Comparison of ENCODE assay signal across 9 cellular contexts in the genomic region with DNA sequence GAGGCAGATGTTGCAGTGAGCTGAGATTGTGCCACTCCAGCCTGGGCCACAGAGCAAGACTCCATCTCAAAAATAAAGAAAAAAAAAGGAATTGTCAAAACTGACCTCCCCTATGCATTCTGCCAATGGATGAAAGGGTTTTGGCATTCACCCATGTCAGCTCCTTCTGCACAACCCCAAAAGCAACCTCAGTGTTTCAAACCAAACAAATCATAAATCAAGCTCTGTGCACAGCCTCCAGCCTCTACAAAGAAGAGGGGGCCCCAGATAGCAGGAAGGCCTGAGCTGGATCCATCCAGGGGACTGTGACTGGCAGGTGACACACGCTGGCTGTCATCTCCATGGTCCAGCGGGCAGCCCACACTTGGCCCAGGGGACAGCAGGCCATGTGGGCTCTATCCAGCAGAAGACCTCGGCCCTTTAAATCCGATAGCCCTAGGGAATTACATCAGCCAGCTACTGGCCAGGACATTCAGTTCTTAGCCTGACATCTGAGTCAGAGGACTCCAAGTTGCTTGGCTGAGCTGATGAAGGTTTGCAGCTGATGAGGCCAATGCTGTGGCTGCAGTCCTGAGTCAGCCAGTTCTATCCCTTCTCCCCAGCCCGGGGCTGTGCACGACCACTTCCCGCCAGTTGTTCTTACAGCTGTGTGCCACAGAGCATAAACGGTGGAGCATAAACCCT. TPM values are rescaled to one million over a fixed set of nuclear protein-coding genes. Genes with fewer than 3 reads are reported as not detected.
DNase-seq lines count a peak whose midpoint lies in the region; ATAC-seq and TF ChIP-seq lines count a peak whose summit lies in the region.
"Had no signal": no experiment of that assay in that cellular context is flagged by ENCODE, and none has a peak within 500 bp of the region (broad histone marks: within the 10 kb centered on the region; RNA-seq: fewer than 3 reads in every experiment).

No MANE protein-coding gene starts in this region.

- no peak overlapping the region for H4K91ac ChIP-seq in trophoblast cell (ENCODE audit: low read depth, low read length)

- H3K27ac ChIP-seq in RWPE2 (ENCODE audit: poor library complexity, severe bottlenecking) (peak overlapping the region; percentile 77), trophoblast cell (ENCODE audit: low read depth, low read length) (no peak overlapping the region)

- no peak overlapping the region for H3K4me3 Mint-ChIP-seq in immature natural killer cell
- H3K4me3 Mint-ChIP-seq: central memory CD8-positive, alpha-beta T cell had no signal

- no peak overlapping the region for H3K9ac ChIP-seq in trophoblast cell (ENCODE audit: low read length)

- H3K79me2 ChIP-seq in trophoblast cell (ENCODE audit: control insufficient read depth, insufficient read depth, low read length, poor library complexity) = no peaks in the 10 kb centered on the region

- no peaks in the 10 kb centered on the region for H3K9me3 Mint-ChIP-seq in immature natural killer cell
- H3K9me3 Mint-ChIP-seq: central memory CD8-positive, alpha-beta T cell had no signal

- peaks cover 33% of the 10 kb centered on the region for H3K4me1 ChIP-seq in RWPE2 (ENCODE audit: insufficient read depth, poor library complexity, severe bottlenecking)
- peaks cover 0 to 2% of the 10 kb centered on the region in 2 experiments for H3K4me1 ChIP-seq in trophoblast cell (ENCODE audit: control insufficient read depth in 1 of 2, insufficient read depth in 2 of 2, low read length in 2 of 2)

- H3K4ac ChIP-seq in trophoblast cell (ENCODE audit: low read depth, low read length) = no peak overlapping the region

- TF ChIP-seq CTCF in AG10803 (conservative IDR thresholded peaks at IDR 0.05; ENCODE audit: low read length) (no peak), RWPE2 (IDR thresholded peaks at IDR 0.05; ENCODE audit: poor library complexity, severe bottlenecking) (no peak), fibroblast of villous mesenchyme (IDR thresholded peaks at IDR 0.05; ENCODE audit: insufficient read depth, low read depth, low read length) (no peak)

- no peaks in the 10 kb centered on the region for H3K36me3 Mint-ChIP-seq in immature natural killer cell

- H3K9me3 ChIP-seq in RWPE2 (ENCODE audit: severe bottlenecking) (no peaks in the 10 kb centered on the region), trophoblast cell (ENCODE audit: insufficient read depth, low read depth, low read length) (peaks cover 2% of the 10 kb centered on the region)

- no peak overlapping the region for H3K23ac ChIP-seq in trophoblast cell (ENCODE audit: low read length)

- H3K27me3 ChIP-seq in RWPE2 (ENCODE audit: insufficient read depth, poor library complexity, severe bottlenecking) (no peaks in the 10 kb centered on the region), trophoblast cell (ENCODE audit: insufficient read depth, low read length) (no peaks in the 10 kb centered on the region)

- H4K12ac ChIP-seq in trophoblast cell (ENCODE audit: low read depth, low read length) = no peak overlapping the region

- no peak overlapping the region for H2BK120ac ChIP-seq in trophoblast cell (ENCODE audit: insufficient read depth, low read length, poor library complexity)

- H2BK5ac ChIP-seq in trophoblast cell (ENCODE audit: low read depth, low read length, poor library complexity) = no peak overlapping the region

- H3K27ac Mint-ChIP-seq in immature natural killer cell = no peak overlapping the region

- WGBS in trophoblast cell (ENCODE audit: extremely low coverage, insufficient coverage, insufficient read length) = no CpG with 5 or more reads among the region's 8 CpGs

- H3K4me1 Mint-ChIP-seq in immature natural killer cell = no peaks in the 10 kb centered on the region
- H3K4me1 Mint-ChIP-seq: central memory CD8-positive, alpha-beta T cell had no signal

- H3K4me3 ChIP-seq in AG10803 (ENCODE audit: low read length) (no peak overlapping the region), RWPE2 (ENCODE audit: severe bottlenecking) (no peak overlapping the region), fibroblast of villous mesenchyme (ENCODE audit: low read depth, low read length) (peak overlapping the region; percentile 41), trophoblast cell (ENCODE audit: low read depth, low read length) (no peak overlapping the region)

- no peak overlapping the region for H4K8ac ChIP-seq in trophoblast cell (ENCODE audit: low read depth, low read length)

- no peaks in the 10 kb centered on the region for H3K79me1 ChIP-seq in trophoblast cell (ENCODE audit: low read length)

- H2AK5ac ChIP-seq in trophoblast cell (ENCODE audit: low read length) = no peak overlapping the region

- H3K18ac ChIP-seq in trophoblast cell (ENCODE audit: low read length) = no peak overlapping the region

- H2AFZ ChIP-seq in trophoblast cell (ENCODE audit: insufficient read depth, low read length, poor library complexity) = no peak overlapping the region

- ATAC-seq in RWPE2 (ENCODE audit: low read depth) = peak; percentile 97
- no peak for ATAC-seq in GM21423 (IDR thresholded peaks at IDR 0.05; ENCODE audit: unreplicated experiment)
- ATAC-seq in GM21786 (IDR thresholded peaks at IDR 0.05; ENCODE audit: unreplicated experiment) = no peak

- peak; percentile 89 for DNase-seq in AG10803 (ENCODE audit: low read depth)
- DNase-seq in RWPE2 (ENCODE audit: low spot score) = no peak
- DNase-seq in fibroblast of villous mesenchyme (ENCODE audit: low read depth) = peak; percentile 99
- peak; percentile 55 to 62 for DNase-seq in trophoblast cell
- DNase-seq in COR-L47 (lab: John Stamatoyannopoulos, UW) = no peak
- DNase-seq in immature natural killer cell = no peak

- peaks cover 2 to 6% (median 4%) of the 10 kb centered on the region in 3 donors for H3K27me3 Mint-ChIP-seq in immature natural killer cell (ENCODE audit: low read depth in 3 of 3)

- H3K36me3 ChIP-seq in RWPE2 (ENCODE audit: low read depth) (no peaks in the 10 kb centered on the region), trophoblast cell (ENCODE audit: control insufficient read depth in 1 of 2, insufficient read depth in 2 of 2, low read length in 2 of 2) (no peaks in the 10 kb centered on the region)

- no peak overlapping the region for H3K4me2 ChIP-seq in trophoblast cell (ENCODE audit: low read length)

- no peak overlapping the region for H2BK12ac ChIP-seq in trophoblast cell (ENCODE audit: low read length)

- H3K14ac ChIP-seq in trophoblast cell (ENCODE audit: low read length) = no peak overlapping the region

RNA-seq across cellular contexts. Expression of gene FIGNL1, which starts 52.0 kb away (rescaled TPM):
- total RNA-seq in fibroblast of villous mesenchyme = 20.3 and 21.9 TPM in 2 replicates
- polyA plus RNA-seq in trophoblast cell (2013) = 9.0 and 9.2 TPM in 2 replicates
- 10 to 100 TPM in 1 of 3 donors, 1 to 10 TPM in 2; 1.8 to 10.3 (median 3.7) TPM for polyA plus RNA-seq in immature natural killer cell

Comparison
In these comparisons a context has a peak if more than half of its experiments do, and no peak if none do; other contexts are left out.
1. DNase-seq: peak in AG10803 (single experiment), fibroblast of villous mesenchyme (single experiment) and trophoblast cell (2 of 2); none in RWPE2 (single experiment), COR-L47 (single experiment) and immature natural killer cell (0 of 3).